Comparison of ENCODE assay signal across 19 cellular contexts in the genomic region with DNA sequence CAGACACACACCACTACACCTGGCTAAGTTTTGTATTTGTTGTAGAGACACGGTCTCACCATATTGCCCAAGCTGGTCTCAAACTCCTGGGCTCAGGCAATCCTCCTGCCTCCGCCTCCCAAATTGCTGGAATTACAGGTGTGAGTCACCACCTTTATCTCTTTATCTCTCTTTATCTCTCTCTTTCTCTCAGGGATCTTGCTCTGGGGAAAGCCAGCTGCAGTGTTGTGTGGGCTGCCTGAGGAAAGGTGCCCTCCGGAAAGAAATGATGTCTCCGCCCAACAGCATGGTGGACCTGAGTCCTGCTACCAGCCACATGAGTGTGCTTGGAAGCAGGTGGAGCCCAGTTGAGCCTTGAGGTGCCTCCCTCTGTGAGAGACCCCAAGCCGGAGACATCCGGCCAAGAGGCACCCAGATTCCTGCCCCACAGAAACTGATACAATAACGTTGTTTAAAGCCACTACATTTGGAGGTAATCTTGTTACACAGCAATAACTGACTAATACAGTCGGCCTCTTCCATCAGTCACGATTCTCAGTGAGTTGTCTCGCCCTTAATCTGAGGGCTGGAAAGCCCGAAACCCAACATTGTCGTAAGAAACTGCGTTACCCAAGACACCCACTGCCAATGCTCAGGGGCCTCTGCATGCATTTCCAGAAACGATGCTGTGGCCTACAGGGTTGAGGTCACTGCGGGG. TPM values are rescaled to one million over a fixed set of nuclear protein-coding genes. Genes with fewer than 3 reads are reported as not detected.
DNase-seq lines count a peak whose midpoint lies in the region; ATAC-seq and TF ChIP-seq lines count a peak whose summit lies in the region.
"Had no signal": no experiment of that assay in that cellular context is flagged by ENCODE, and none has a peak within 500 bp of the region (broad histone marks: within the 10 kb centered on the region; RNA-seq: fewer than 3 reads in every experiment).

No MANE protein-coding gene starts in this region.

- no peak for DNase-seq in activated CD4-positive, alpha-beta memory T cell treated with anti-CD3 and anti-CD28 coated beads, Interleukin-2, amount 10 ng/mL, durations not matched to agents 7 days and 5 days
- DNase-seq in activated CD4-positive, alpha-beta memory T cell treated with anti-CD3 and anti-CD28 coated beads for 36 hours = no peak
- DNase-seq in CD4-positive, alpha-beta memory T cell = no peak
- DNase-seq in activated naive CD8-positive, alpha-beta T cell treated with anti-CD3 and anti-CD28 coated beads, Interleukin-2, amount 10 ng/mL, durations not matched to agents 7 days and 5 days = no peak
- DNase-seq in neural progenitor cell (ENCODE audit: low spot score) = no peak
- DNase-seq in medulla oblongata (ENCODE audit: extremely low spot score) = no peak
- DNase-seq: DMS53, GF-D8, H9, MG63, NCI-H1417 treated with DMSO at 0.1 percent for 48 hours, NCI-H187, NCI-H446, NCI-H526 had no signal

- TF ChIP-seq CTCF in neural progenitor cell (IDR thresholded peaks at IDR 0.05) = no peak

- H4K20me1 ChIP-seq in neural progenitor cell (ENCODE audit: low read depth) = no peaks in the 10 kb centered on the region

- no peak for ATAC-seq in activated naive CD8-positive, alpha-beta T cell treated with anti-CD3 and anti-CD28 coated beads, Interleukin-2, amount 10 ng/mL, durations not matched to agents 7 days and 5 days (ENCODE audit: low read depth)
- ATAC-seq in GM18505 (IDR thresholded peaks at IDR 0.05; ENCODE audit: unreplicated experiment) = no peak
- ATAC-seq: K562, Right ventricle myocardium inferior had no signal

- no peak for TF ChIP-seq POLR2A in GM18505 (IDR thresholded peaks at IDR 0.05; ENCODE audit: borderline replicate concordance, extremely low read depth, insufficient read depth, insufficient read length)

- H3K27ac ChIP-seq in CD4-positive, alpha-beta memory T cell (ENCODE audit: low read depth, low read length) = no peak overlapping the region
- no peak overlapping the region for H3K27ac ChIP-seq in neural progenitor cell
- H3K27ac ChIP-seq: C4-2B, SJSA1 had no signal

- peaks cover 14% of the 10 kb centered on the region for H3F3A ChIP-seq in neural progenitor cell (ENCODE audit: low read depth)

- POLR2A ChIA-PET in activated CD4-positive, alpha-beta memory T cell treated with anti-CD3 and anti-CD28 coated beads, Interleukin-2, amount 10 ng/mL, durations not matched to agents 7 days and 5 days (lab: Charles Lee) = interaction anchor here (4.7 kb wide), 1 partner anchor 70 kb away, joined by 45 read pairs; no protein-coding TSS in a partner anchor
- POLR2A ChIA-PET in activated CD4-positive, alpha-beta memory T cell treated with anti-CD3 and anti-CD28 coated beads for 36 hours (lab: Charles Lee) = no interaction called here
- POLR2A ChIA-PET in CD4-positive, alpha-beta memory T cell (lab: Charles Lee; ENCODE audit: partially characterized antibody) = no interaction called here
- POLR2A ChIA-PET in activated naive CD8-positive, alpha-beta T cell treated with anti-CD3 and anti-CD28 coated beads, Interleukin-2, amount 10 ng/mL, durations not matched to agents 7 days and 5 days (lab: Charles Lee) = interaction anchor here (0.6 kb wide), 1 partner anchor 362 kb away, joined by 3 read pairs; no protein-coding TSS in a partner anchor

- H3K4me1 Mint-ChIP-seq in activated CD4-positive, alpha-beta memory T cell treated with anti-CD3 and anti-CD28 coated beads, Interleukin-2, amount 10 ng/mL, durations not matched to agents 7 days and 5 days = peaks cover 48% of the 10 kb centered on the region
- H3K4me1 Mint-ChIP-seq in activated CD4-positive, alpha-beta memory T cell treated with anti-CD3 and anti-CD28 coated beads for 36 hours (ENCODE audit: low read depth) = peaks cover 42% of the 10 kb centered on the region
- H3K4me1 Mint-ChIP-seq in CD4-positive, alpha-beta memory T cell = peaks cover 31 to 60% (median 47%) of the 10 kb centered on the region in 4 donors
- H3K4me1 Mint-ChIP-seq in activated naive CD8-positive, alpha-beta T cell treated with anti-CD3 and anti-CD28 coated beads, Interleukin-2, amount 10 ng/mL, durations not matched to agents 7 days and 5 days = peaks cover 49% of the 10 kb centered on the region
- H3K4me1 Mint-ChIP-seq in neural progenitor cell = peaks cover 15% of the 10 kb centered on the region

- CTCF ChIA-PET in activated CD4-positive, alpha-beta memory T cell treated with anti-CD3 and anti-CD28 coated beads, Interleukin-2, amount 10 ng/mL, durations not matched to agents 7 days and 5 days (lab: Charles Lee) = interaction anchor here (1.1 to 1.8 kb wide), 2 partner anchors 8 to 279 kb away, joined by 3 to 8 read pairs; no protein-coding TSS in a partner anchor
- CTCF ChIA-PET in activated CD4-positive, alpha-beta memory T cell treated with anti-CD3 and anti-CD28 coated beads for 36 hours (lab: Charles Lee) = no interaction called here
- CTCF ChIA-PET in CD4-positive, alpha-beta memory T cell (lab: Charles Lee; ENCODE audit: partially characterized antibody) = interaction anchor here (2.9 to 5.2 kb wide), 2 partner anchors 9 to 279 kb away, joined by 8 to 25 read pairs; no protein-coding TSS in a partner anchor

- no peaks in the 10 kb centered on the region for H3K27me3 ChIP-seq in CD4-positive, alpha-beta memory T cell (ENCODE audit: insufficient read depth, low read length)
- H3K27me3 ChIP-seq in neural progenitor cell = no peaks in the 10 kb centered on the region
- H3K27me3 ChIP-seq: MG63, SJSA1 had no signal

- no peak overlapping the region for H3K4me3 Mint-ChIP-seq in activated CD4-positive, alpha-beta memory T cell treated with anti-CD3 and anti-CD28 coated beads, Interleukin-2, amount 10 ng/mL, durations not matched to agents 7 days and 5 days
- H3K4me3 Mint-ChIP-seq in activated CD4-positive, alpha-beta memory T cell treated with anti-CD3 and anti-CD28 coated beads for 36 hours = no peak overlapping the region
- H3K4me3 Mint-ChIP-seq in CD4-positive, alpha-beta memory T cell = peak overlapping the region in 2 of 8 donors; percentile 13 to 57
- no peak overlapping the region for H3K4me3 Mint-ChIP-seq in activated naive CD8-positive, alpha-beta T cell treated with anti-CD3 and anti-CD28 coated beads, Interleukin-2, amount 10 ng/mL, durations not matched to agents 7 days and 5 days
- no peak overlapping the region for H3K4me3 Mint-ChIP-seq in neural progenitor cell
- H3K4me3 Mint-ChIP-seq: H9 had no signal

- peaks cover 3% of the 10 kb centered on the region for H3K9me3 Mint-ChIP-seq in activated CD4-positive, alpha-beta memory T cell treated with anti-CD3 and anti-CD28 coated beads, Interleukin-2, amount 10 ng/mL, durations not matched to agents 7 days and 5 days
- H3K9me3 Mint-ChIP-seq in activated CD4-positive, alpha-beta memory T cell treated with anti-CD3 and anti-CD28 coated beads for 36 hours = peaks cover 2% of the 10 kb centered on the region
- no peaks in the 10 kb centered on the region for H3K9me3 Mint-ChIP-seq in CD4-positive, alpha-beta memory T cell
- H3K9me3 Mint-ChIP-seq in activated naive CD8-positive, alpha-beta T cell treated with anti-CD3 and anti-CD28 coated beads, Interleukin-2, amount 10 ng/mL, durations not matched to agents 7 days and 5 days = no peaks in the 10 kb centered on the region
- H3K9me3 Mint-ChIP-seq in neural progenitor cell = no peaks in the 10 kb centered on the region
- H3K9me3 Mint-ChIP-seq: H9 had no signal

- no peak overlapping the region for H3K4me3 ChIP-seq in CD4-positive, alpha-beta memory T cell (ENCODE audit: low read length in 2 of 2)
- no peak overlapping the region for H3K4me3 ChIP-seq in neural progenitor cell
- H3K4me3 ChIP-seq: K562, MG63, SJSA1 had no signal

- no peak overlapping the region for H3K4me2 ChIP-seq in neural progenitor cell

- H3K36me3 Mint-ChIP-seq in activated CD4-positive, alpha-beta memory T cell treated with anti-CD3 and anti-CD28 coated beads, Interleukin-2, amount 10 ng/mL, durations not matched to agents 7 days and 5 days (ENCODE audit: low read depth) = peaks cover 7% of the 10 kb centered on the region
- H3K36me3 Mint-ChIP-seq in activated CD4-positive, alpha-beta memory T cell treated with anti-CD3 and anti-CD28 coated beads for 36 hours = no peaks in the 10 kb centered on the region
- no peaks in the 10 kb centered on the region for H3K36me3 Mint-ChIP-seq in CD4-positive, alpha-beta memory T cell
- H3K36me3 Mint-ChIP-seq in activated naive CD8-positive, alpha-beta T cell treated with anti-CD3 and anti-CD28 coated beads, Interleukin-2, amount 10 ng/mL, durations not matched to agents 7 days and 5 days = peaks cover 2% of the 10 kb centered on the region
- peaks cover 1% of the 10 kb centered on the region for H3K36me3 Mint-ChIP-seq in neural progenitor cell

- H3K36me3 ChIP-seq in CD4-positive, alpha-beta memory T cell (ENCODE audit: insufficient read depth, low read length) = no peaks in the 10 kb centered on the region
- no peaks in the 10 kb centered on the region for H3K36me3 ChIP-seq in neural progenitor cell
- H3K36me3 ChIP-seq: MG63, SJSA1 had no signal

- H3K4me1 ChIP-seq in CD4-positive, alpha-beta memory T cell (ENCODE audit: insufficient read depth, low read length) = peaks cover 52% of the 10 kb centered on the region
- peaks cover 12% of the 10 kb centered on the region for H3K4me1 ChIP-seq in neural progenitor cell
- H3K4me1 ChIP-seq: SJSA1 had no signal

- intact Hi-C loops in activated CD4-positive, alpha-beta memory T cell treated with anti-CD3 and anti-CD28 coated beads for 36 hours (cut with micrococcal nuclease) = no loop called here
- intact Hi-C loops in CD4-positive, alpha-beta memory T cell (cut with micrococcal nuclease) = no loop called here

- H3K79me2 ChIP-seq in neural progenitor cell (ENCODE audit: low read depth) = no peaks in the 10 kb centered on the region

- H3K27ac Mint-ChIP-seq in activated CD4-positive, alpha-beta memory T cell treated with anti-CD3 and anti-CD28 coated beads, Interleukin-2, amount 10 ng/mL, durations not matched to agents 7 days and 5 days = peak overlapping the region; percentile 31
- H3K27ac Mint-ChIP-seq in activated CD4-positive, alpha-beta memory T cell treated with anti-CD3 and anti-CD28 coated beads for 36 hours = no peak overlapping the region
- H3K27ac Mint-ChIP-seq in CD4-positive, alpha-beta memory T cell = peak overlapping the region in 4 of 7 donors; percentile 51 to 92 (median 76)
- H3K27ac Mint-ChIP-seq in activated naive CD8-positive, alpha-beta T cell treated with anti-CD3 and anti-CD28 coated beads, Interleukin-2, amount 10 ng/mL, durations not matched to agents 7 days and 5 days = peak overlapping the region; percentile 28
- peak overlapping the region; percentile 26 for H3K27ac Mint-ChIP-seq in neural progenitor cell
- H3K27ac Mint-ChIP-seq: H9 had no signal

- no peaks in the 10 kb centered on the region for H3K9me3 ChIP-seq in CD4-positive, alpha-beta memory T cell (ENCODE audit: control insufficient read depth in 1 of 2, low read length in 2 of 2)
- no peaks in the 10 kb centered on the region for H3K9me3 ChIP-seq in neural progenitor cell (ENCODE audit: low read depth)
- H3K9me3 ChIP-seq: MG63, SJSA1 had no signal

- H3K27me3 Mint-ChIP-seq in activated CD4-positive, alpha-beta memory T cell treated with anti-CD3 and anti-CD28 coated beads, Interleukin-2, amount 10 ng/mL, durations not matched to agents 7 days and 5 days = no peaks in the 10 kb centered on the region
- H3K27me3 Mint-ChIP-seq in activated CD4-positive, alpha-beta memory T cell treated with anti-CD3 and anti-CD28 coated beads for 36 hours = no peaks in the 10 kb centered on the region
- no peaks in the 10 kb centered on the region for H3K27me3 Mint-ChIP-seq in CD4-positive, alpha-beta memory T cell
- H3K27me3 Mint-ChIP-seq in activated naive CD8-positive, alpha-beta T cell treated with anti-CD3 and anti-CD28 coated beads, Interleukin-2, amount 10 ng/mL, durations not matched to agents 7 days and 5 days = peaks cover 2% of the 10 kb centered on the region
- peaks cover 5% of the 10 kb centered on the region for H3K27me3 Mint-ChIP-seq in neural progenitor cell (ENCODE audit: insufficient read depth, low read depth)

- no peak overlapping the region for H2AFZ ChIP-seq in neural progenitor cell (replicated peaks)

- no peak overlapping the region for H3K9ac ChIP-seq in neural progenitor cell

RNA-seq across cellular contexts. Expression of a gene that starts 25.1 kb away (rescaled TPM):
- total RNA-seq in activated CD4-positive, alpha-beta memory T cell treated with anti-CD3 and anti-CD28 coated beads, Interleukin-2, amount 10 ng/mL, durations not matched to agents 7 days and 5 days = 10 to 100 TPM; 85.5 to 85.6 TPM
- total RNA-seq in activated CD4-positive, alpha-beta memory T cell treated with anti-CD3 and anti-CD28 coated beads for 36 hours = 10 to 100 TPM; 49.0 to 49.1 TPM
- 10 to 100 TPM; 20.5 to 21.6 TPM for total RNA-seq in CD4-positive, alpha-beta memory T cell
- polyA plus RNA-seq in CD4-positive, alpha-beta memory T cell = 10 to 100 TPM; 19.6 to 20.4 TPM
- 100 to 1,000 TPM; 116 to 124 TPM for total RNA-seq in activated naive CD8-positive, alpha-beta T cell treated with anti-CD3 and anti-CD28 coated beads, Interleukin-2, amount 10 ng/mL, durations not matched to agents 7 days and 5 days
- total RNA-seq in neural progenitor cell (ENCODE audit: low replicate concordance) = 6.5 and 9.5 TPM in 2 replicates

Comparison
In these comparisons a context has a peak if more than half of its experiments do, and no peak if none do; other contexts are left out.
1. POLR2A ChIA-PET loops: an anchor here in activated CD4-positive, alpha-beta memory T cell treated with anti-CD3 and anti-CD28 coated beads, Interleukin-2, amount 10 ng/mL, durations not matched to agents 7 days and 5 days (4.7 kb wide) and activated naive CD8-positive, alpha-beta T cell treated with anti-CD3 and anti-CD28 coated beads, Interleukin-2, amount 10 ng/mL, durations not matched to agents 7 days and 5 days (0.6 kb wide); none called in activated CD4-positive, alpha-beta memory T cell treated with anti-CD3 and anti-CD28 coated beads for 36 hours and CD4-positive, alpha-beta memory T cell.